Comparison of ENCODE assay signal across 16 cellular contexts in genomic region chr14:33777651-33778050, GRCh38.
DNase-seq lines count a peak whose midpoint lies in the region; ATAC-seq and TF ChIP-seq lines count a peak whose summit lies in the region.
"Had no signal": no experiment of that assay in that cellular context is flagged by ENCODE, and none has a peak within 500 bp of the region (broad histone marks: within the 10 kb centered on the region; RNA-seq: fewer than 3 reads in every experiment).

No MANE protein-coding gene starts in this region.

- no CpG with 5 or more reads among the region's 7 CpGs for WGBS in H9 (ENCODE audit: extremely low coverage, insufficient read length, low lambda C conversion rate)

- H3K27me3 ChIP-seq in A673 (replicated peaks; ENCODE audit: insufficient read depth, low read depth, low read length, poor library complexity) (no peaks in the 10 kb centered on the region), HAP-1 (ENCODE audit: low read depth) (no peaks in the 10 kb centered on the region), H9 (ENCODE audit: insufficient read depth, low read length) (no peaks in the 10 kb centered on the region)

- H2AFZ ChIP-seq in H9 (ENCODE audit: low read length), result no peak overlapping the region

- H3K27me3 Mint-ChIP-seq in H9 (ENCODE audit: low read depth), result no peaks in the 10 kb centered on the region

- H4K8ac ChIP-seq in H9 (replicated peaks; ENCODE audit: insufficient read length, low read depth, low read length), result no peak overlapping the region

- no peak overlapping the region for H2BK120ac ChIP-seq in H9 (ENCODE audit: low read depth, low read length, poor library complexity, severe bottlenecking)

- H3K27ac ChIP-seq in A673 (ENCODE audit: low read depth, low read length, poor library complexity, severe bottlenecking) (no peak overlapping the region), H9 (ENCODE audit: insufficient read length, low read depth, low read length) (no peak overlapping the region)
- H3K27ac ChIP-seq: A549 had no signal

- no peaks in the 10 kb centered on the region for H3K9me3 Mint-ChIP-seq in H9
- H3K9me3 Mint-ChIP-seq: CD14-positive monocyte had no signal

- no peak overlapping the region for H3K23ac ChIP-seq in H9 (ENCODE audit: insufficient read length, low read depth, low read length)

- no peaks in the 10 kb centered on the region for H3K23me2 ChIP-seq in H9 (ENCODE audit: insufficient read length, low read depth, low read length, poor library complexity, severe bottlenecking)

- no peak overlapping the region for H2BK20ac ChIP-seq in H9 (ENCODE audit: low read depth, low read length, poor library complexity, severe bottlenecking)

- H3K4me3 ChIP-seq in A673 (ENCODE audit: low read depth, low read length, poor library complexity, severe bottlenecking), result no peak overlapping the region
- H3K4me3 ChIP-seq in HAP-1, result no peak overlapping the region
- H3K4me3 ChIP-seq: A549 had no signal

- no peak overlapping the region for H3K4me2 ChIP-seq in H9 (ENCODE audit: insufficient read depth, insufficient read length, low read length)
- H3K4me2 ChIP-seq: A549 had no signal

- no peak overlapping the region for H3T11ph ChIP-seq in H9 (ENCODE audit: low read length)

- H3K9me3 ChIP-seq in A673 (ENCODE audit: low read depth, low read length, poor library complexity, severe bottlenecking) (no peaks in the 10 kb centered on the region), HAP-1 (no peaks in the 10 kb centered on the region), H9 (ENCODE audit: control insufficient read depth, low read depth, low read length) (no peaks in the 10 kb centered on the region)
- H3K9me3 ChIP-seq: A549 had no signal

- H2AK5ac ChIP-seq in H9 (ENCODE audit: insufficient read length, low read length), result no peak overlapping the region

- CTCF ChIA-PET in A673 (lab: Charles Lee), result no interaction called here

- BruUV-seq in A673 (replicated peaks; lab: Mats Ljungman, UMichigan), result no TSS peak

- POLR2A ChIA-PET in A673 (lab: Charles Lee; ENCODE audit: low non-redundant PET), result no interaction called here

- H4K20me1 ChIP-seq in H9 (ENCODE audit: control insufficient read depth, insufficient read depth, insufficient read length), result no peaks in the 10 kb centered on the region

- H3K79me2 ChIP-seq in H9 (ENCODE audit: insufficient read depth, low read length), result no peaks in the 10 kb centered on the region

- H3K79me1 ChIP-seq in H9 (ENCODE audit: insufficient read depth, low read depth, low read length, poor library complexity, severe bottlenecking), result no peaks in the 10 kb centered on the region

- no peak overlapping the region for H2BK5ac ChIP-seq in H9 (ENCODE audit: insufficient read length, low read length)

- no peak for TF ChIP-seq CTCF in A673 (conservative IDR thresholded peaks at IDR 0.05; ENCODE audit: low read depth, low read length)
- TF ChIP-seq CTCF in H9 (conservative IDR thresholded peaks at IDR 0.05), result no peak

- H2BK15ac ChIP-seq in H9 (ENCODE audit: low read depth, low read length), result no peak overlapping the region

- no peak overlapping the region for H3K4ac ChIP-seq in H9 (ENCODE audit: low read depth, low read length)

- H3K4me1 ChIP-seq in A673 (ENCODE audit: insufficient read depth, low read length, poor library complexity, severe bottlenecking), result peaks cover 31% of the 10 kb centered on the region
- peaks cover 44% of the 10 kb centered on the region for H3K4me1 ChIP-seq in HAP-1
- no peaks in the 10 kb centered on the region for H3K4me1 ChIP-seq in H9 (ENCODE audit: insufficient read depth, low read length)
- H3K4me1 ChIP-seq: A549 had no signal

- no peaks in the 10 kb centered on the region for H3K36me3 Mint-ChIP-seq in H9 (ENCODE audit: insufficient read depth in 1 of 3, low read depth in 3 of 3)
- H3K36me3 Mint-ChIP-seq: CD14-positive monocyte had no signal

- no peak overlapping the region for H4K5ac ChIP-seq in H9 (ENCODE audit: insufficient read length, low read depth, low read length)

- no peak for ATAC-seq in GM18498 (IDR thresholded peaks at IDR 0.05; ENCODE audit: unreplicated experiment)
- ATAC-seq: A549, HCT116 had no signal

- H3K14ac ChIP-seq in H9 (ENCODE audit: insufficient read depth, low read length), result no peak overlapping the region

- in situ Hi-C loops in HAP-1 (cut with MboI; ENCODE audit: low sequenced_read_pairs), result loop anchor here (25.0 kb wide), 1 partner anchor 1065 kb away; no protein-coding TSS in a partner anchor

- no peaks in the 10 kb centered on the region for H3K36me3 ChIP-seq in A673 (ENCODE audit: insufficient read depth, low read length, poor library complexity, severe bottlenecking)
- no peaks in the 10 kb centered on the region for H3K36me3 ChIP-seq in HAP-1 (replicated peaks)

- intact Hi-C loops in A673 (cut with micrococcal nuclease; ENCODE audit: unreplicated experiment), result no loop called here

- H2BK12ac ChIP-seq in H9 (ENCODE audit: insufficient read length, low read depth, low read length), result no peak overlapping the region

- H3K4me1 Mint-ChIP-seq in H9, result peaks cover 24 to 31% of the 10 kb centered on the region in 2 experiments
- H3K4me1 Mint-ChIP-seq: CD14-positive monocyte had no signal

- no peak overlapping the region for H4K91ac ChIP-seq in H9 (ENCODE audit: insufficient read length, low read depth, low read length)

- peak overlapping the region in 1 of 3 experiments; percentile 83; a peak in 1 of 7 replicates for H3K27ac Mint-ChIP-seq in H9
- H3K27ac Mint-ChIP-seq: CD14-positive monocyte had no signal

- H3K56ac ChIP-seq in H9 (ENCODE audit: insufficient read length, low read depth, low read length), result no peak overlapping the region

- DNase-seq in A673 (ENCODE audit: low spot score) (peak; percentile 69), HAP-1 (ENCODE audit: low spot score in 2 of 2) (peak; percentile 65 to 89), RPMI7951 (ENCODE audit: low read depth) (peak; percentile 95), fibroblast of peridontal ligament (ENCODE audit: extremely low read depth) (peak; percentile 56), epidermal melanocyte (ENCODE audit: insufficient read length, low spot score) (no peak), H9 (no peak), NCI-H1105 treated with DMSO at 0.1 percent for 48 hours (lab: John Stamatoyannopoulos, UW) (no peak)
- DNase-seq: DMS79, NCI-H1092, NCI-H1694 treated with DMSO at 0.1 percent for 48 hours, NCI-H774, SHP77 had no signal

- no peak overlapping the region for H3K18ac ChIP-seq in H9 (ENCODE audit: insufficient read length, low read depth, low read length)

- no peak overlapping the region for H3K4me3 Mint-ChIP-seq in H9
- H3K4me3 Mint-ChIP-seq: CD14-positive monocyte had no signal

- no peak overlapping the region for H3K9ac ChIP-seq in H9 (ENCODE audit: extremely low read depth, insufficient read length, low read length)

Comparison
In these comparisons a context has a peak if more than half of its experiments do, and no peak if none do; other contexts are left out.
1. DNase-seq: peak in A673 (single experiment), HAP-1 (2 of 2), RPMI7951 (single experiment) and fibroblast of peridontal ligament (single experiment); none in epidermal melanocyte (single experiment), H9 (single experiment) and NCI-H1105 treated with DMSO at 0.1 percent for 48 hours (single experiment).